Comparison of ENCODE assay signal across 13 cellular contexts in genomic region chr2:195202163-195202845, GRCh38.
DNase-seq lines count a peak whose midpoint lies in the region; ATAC-seq and TF ChIP-seq lines count a peak whose summit lies in the region.
"Had no signal": no experiment of that assay in that cellular context is flagged by ENCODE, and none has a peak within 500 bp of the region (broad histone marks: within the 10 kb centered on the region; RNA-seq: fewer than 3 reads in every experiment).

No MANE protein-coding gene starts in this region.

- intact Hi-C loops in CD8-positive, alpha-beta T cell (cut with DNase I, micrococcal nuclease), result no loop called here
- intact Hi-C loops in sciatic nerve (cut with DNase I) (no loop called here), adrenal gland (cut with DNase I) (no loop called here)

- no peak overlapping the region for H3K27ac ChIP-seq in CD8-positive, alpha-beta T cell (ENCODE audit: low read depth, low read length)
- H3K27ac ChIP-seq in adrenal gland, result no peak overlapping the region

- no peak overlapping the region for H3K4me3 ChIP-seq in CD8-positive, alpha-beta T cell (ENCODE audit: low read depth, low read length)
- H3K4me3 ChIP-seq in fibroblast of mammary gland (ENCODE audit: control insufficient read depth, low read depth, low read length) (no peak overlapping the region), adrenal gland (no peak overlapping the region)

- CTCF ChIA-PET in CD8-positive, alpha-beta T cell (lab: Charles Lee), result no interaction called here
- CTCF ChIA-PET in T-cell (lab: Charles Lee), result no interaction called here

- H3K27me3 ChIP-seq in CD8-positive, alpha-beta T cell (ENCODE audit: insufficient read depth, low read length), result no peaks in the 10 kb centered on the region
- H3K27me3 ChIP-seq in adrenal gland, result no peaks in the 10 kb centered on the region

- no peaks in the 10 kb centered on the region for H3K9me3 Mint-ChIP-seq in CD8-positive, alpha-beta T cell
- no peaks in the 10 kb centered on the region for H3K9me3 Mint-ChIP-seq in T-cell
- H3K9me3 Mint-ChIP-seq: stimulated activated naive CD8-positive, alpha-beta T cell treated with anti-CD3 and anti-CD28 coated beads, Interleukin-15, Interleukin-2, amounts not matched to agents 100 ng/mL and 50 ng/mL, for 24 hours had no signal

- POLR2A ChIA-PET in CD8-positive, alpha-beta T cell (lab: Charles Lee), result no interaction called here
- POLR2A ChIA-PET in T-cell (lab: Charles Lee), result interaction anchor here (0.6 to 0.7 kb wide), 2 partner anchors 10 to 655 kb away, joined by 3 to 5 read pairs; no protein-coding TSS in a partner anchor

- no peak for TF ChIP-seq CTCF in CD8-positive, alpha-beta T cell (IDR thresholded peaks at IDR 0.05)
- TF ChIP-seq CTCF in fibroblast of mammary gland (conservative IDR thresholded peaks at IDR 0.05; ENCODE audit: control insufficient read depth, insufficient read depth, low read depth, low read length) (no peak), adrenal gland (IDR thresholded peaks at IDR 0.05) (no peak)

- 61 to 70% (median 67%) methylated on average over 2 of the region's 2 CpGs for WGBS in adrenal gland, 4 donors

- no peak for DNase-seq in CD8-positive, alpha-beta T cell
- DNase-seq in T-cell, result peak in 4 of 34 experiments; percentile 0 to 2 (median 1)
- DNase-seq in fibroblast of mammary gland (ENCODE audit: low read depth), result peak; percentile 6
- DNase-seq in sciatic nerve (ENCODE audit: low spot score), result no peak
- DNase-seq in adrenal gland, result no peak
- no peak for DNase-seq in stimulated activated CD4-positive, alpha-beta T cell treated with anti-CD3 and anti-CD28 coated beads, Interleukin-2, amount 100 ng/mL, for 24 hours
- DNase-seq: activated T-cell treated with anti-CD3 and anti-CD28 coated beads, Interleukin-2, amount 50 U/mL, for 1 hour; NCI-H526; retina; stimulated activated CD4-positive, alpha-beta T cell treated with anti-CD3 and anti-CD28 coated beads, Interleukin-4, amount 100 ng/mL, for 4 hours had no signal

- H3K27ac Mint-ChIP-seq in CD8-positive, alpha-beta T cell, result no peak overlapping the region
- H3K27ac Mint-ChIP-seq in T-cell, result peak overlapping the region; percentile 29 to 38
- H3K27ac Mint-ChIP-seq: stimulated activated naive CD8-positive, alpha-beta T cell treated with anti-CD3 and anti-CD28 coated beads, Interleukin-15, Interleukin-2, amounts not matched to agents 100 ng/mL and 50 ng/mL, for 24 hours had no signal

- ATAC-seq in CD8-positive, alpha-beta T cell, result peak; percentile 31
- ATAC-seq in HG02610 (IDR thresholded peaks at IDR 0.05; ENCODE audit: unreplicated experiment) (peak; percentile 54), T-cell (replicated peaks in 1 of 4) (peak in 3 of 4 experiments; percentile 58 to 68 (median 64)), sciatic nerve (no peak), GM18873 (IDR thresholded peaks at IDR 0.05; ENCODE audit: low FRiP score, unreplicated experiment) (no peak)

- no peak overlapping the region for H3K4me3 Mint-ChIP-seq in CD8-positive, alpha-beta T cell
- H3K4me3 Mint-ChIP-seq in T-cell, result no peak overlapping the region
- H3K4me3 Mint-ChIP-seq: stimulated activated naive CD8-positive, alpha-beta T cell treated with anti-CD3 and anti-CD28 coated beads, Interleukin-15, Interleukin-2, amounts not matched to agents 100 ng/mL and 50 ng/mL, for 24 hours had no signal

- H3K4me1 ChIP-seq in CD8-positive, alpha-beta T cell (ENCODE audit: insufficient read depth, low read length), result peaks cover 7% of the 10 kb centered on the region
- H3K4me1 ChIP-seq in adrenal gland (replicated peaks in 1 of 2), result no peaks in the 10 kb centered on the region

- H3K36me3 ChIP-seq in CD8-positive, alpha-beta T cell (ENCODE audit: insufficient read depth, low read length), result no peaks in the 10 kb centered on the region
- H3K36me3 ChIP-seq in adrenal gland (replicated peaks in 1 of 2), result no peaks in the 10 kb centered on the region

- no peaks in the 10 kb centered on the region for H3K36me3 Mint-ChIP-seq in CD8-positive, alpha-beta T cell
- no peaks in the 10 kb centered on the region for H3K36me3 Mint-ChIP-seq in T-cell

- no peaks in the 10 kb centered on the region for H3K27me3 Mint-ChIP-seq in CD8-positive, alpha-beta T cell (ENCODE audit: low read depth)
- H3K27me3 Mint-ChIP-seq in T-cell, result no peaks in the 10 kb centered on the region
- H3K27me3 Mint-ChIP-seq: stimulated activated naive CD8-positive, alpha-beta T cell treated with anti-CD3 and anti-CD28 coated beads, Interleukin-15, Interleukin-2, amounts not matched to agents 100 ng/mL and 50 ng/mL, for 24 hours had no signal

- peaks cover 16% of the 10 kb centered on the region for H3K4me1 Mint-ChIP-seq in CD8-positive, alpha-beta T cell (ENCODE audit: low read depth)
- H3K4me1 Mint-ChIP-seq in T-cell, result peaks cover 13 to 19% (median 19%) of the 10 kb centered on the region in 3 donors

- TF ChIP-seq POLR2A in adrenal gland (IDR thresholded peaks at IDR 0.05), result no peak

- H3K9me3 ChIP-seq in CD8-positive, alpha-beta T cell (ENCODE audit: low read length), result no peaks in the 10 kb centered on the region
- peaks cover 0 to 7% (median 0%) of the 10 kb centered on the region in 3 donors for H3K9me3 ChIP-seq in adrenal gland (replicated peaks in 1 of 3)

Comparison
In these comparisons a context has a peak if more than half of its experiments do, and no peak if none do; other contexts are left out.
1. ATAC-seq: peak in CD8-positive, alpha-beta T cell (single experiment), HG02610 (single experiment) and T-cell (3 of 4); none in sciatic nerve (single experiment) and GM18873 (single experiment).